Comparison of ENCODE assay signal across 8 cellular contexts in genomic region chr19:3062165-3063105, GRCh38. TPM values are rescaled to one million over a fixed set of nuclear protein-coding genes. Genes with fewer than 3 reads are reported as not detected.
DNase-seq lines count a peak whose midpoint lies in the region; ATAC-seq lines count a peak whose summit lies in the region.

Gene TLE5 (minus strand): TSS chr19:3062495. CDS start chr19:3062200, 295 bp downstream.

- H3K4me1 Mint-ChIP-seq in effector memory CD8-positive, alpha-beta T cell (ENCODE audit: low read depth in 2 of 2): peaks cover 27 to 42% of the 10 kb centered on the region in 2 donors

- H3K27me3 Mint-ChIP-seq in effector memory CD8-positive, alpha-beta T cell: no peaks in the 10 kb centered on the region

- peak; percentile 62 for ATAC-seq in effector memory CD8-positive, alpha-beta T cell (replicated peaks)
- ATAC-seq in GM18520 (IDR thresholded peaks at IDR 0.05; ENCODE audit: unreplicated experiment): no peak

- H3K4me3 Mint-ChIP-seq in effector memory CD8-positive, alpha-beta T cell: peak within 1 kb of the TSS; percentile 87 to 88

- no peaks in the 10 kb centered on the region for H3K9me3 Mint-ChIP-seq in effector memory CD8-positive, alpha-beta T cell

- peak; percentile 79 to 81 (median 81) for DNase-seq in NCI-H1417 (lab: John Stamatoyannopoulos, UW)
- no peak for DNase-seq in NCI-H1417 treated with DMSO at 0.1 percent for 48 hours (lab: John Stamatoyannopoulos, UW)
- peak; percentile 53 for DNase-seq in NCI-H2171 (lab: John Stamatoyannopoulos, UW)
- DNase-seq in activated CD8-positive, alpha-beta memory T cell treated with anti-CD3 and anti-CD28 coated beads for 1 hour (ENCODE audit: extremely low read depth in 1 of 2, low read depth in 1 of 2): peak; percentile 37 to 65
- DNase-seq in effector memory CD8-positive, alpha-beta T cell: peak; percentile 55 to 71 (median 59)
- no peak for DNase-seq in mesenteric fat pad (ENCODE audit: low spot score)
- DNase-seq in stimulated activated CD8-positive, alpha-beta memory T cell treated with anti-CD3 and anti-CD28 coated beads, Interleukin-15, amount 100 ng/mL, for 4 hours (ENCODE audit: low read depth in 2 of 2): peak; percentile 28 to 55

- H3K36me3 Mint-ChIP-seq in effector memory CD8-positive, alpha-beta T cell (ENCODE audit: insufficient read depth): peaks cover 43% of the 10 kb centered on the region

- peak within 1 kb of the TSS; percentile 74 to 91 for H3K27ac Mint-ChIP-seq in effector memory CD8-positive, alpha-beta T cell

RNA-seq across cellular contexts. Expression of gene TLE5, which starts in this region (rescaled TPM):
- 367 TPM for total RNA-seq in mesenteric fat pad

Comparison
In these comparisons a context has a peak if more than half of its experiments do, and no peak if none do; other contexts are left out.
1. DNase-seq: peak in NCI-H1417 (3 of 3), NCI-H2171 (single experiment), activated CD8-positive, alpha-beta memory T cell treated with anti-CD3 and anti-CD28 coated beads for 1 hour (2 of 2), effector memory CD8-positive, alpha-beta T cell (3 of 3) and stimulated activated CD8-positive, alpha-beta memory T cell treated with anti-CD3 and anti-CD28 coated beads, Interleukin-15, amount 100 ng/mL, for 4 hours (2 of 2); none in NCI-H1417 treated with DMSO at 0.1 percent for 48 hours (single experiment) and mesenteric fat pad (single experiment).